In the genomic region with DNA sequence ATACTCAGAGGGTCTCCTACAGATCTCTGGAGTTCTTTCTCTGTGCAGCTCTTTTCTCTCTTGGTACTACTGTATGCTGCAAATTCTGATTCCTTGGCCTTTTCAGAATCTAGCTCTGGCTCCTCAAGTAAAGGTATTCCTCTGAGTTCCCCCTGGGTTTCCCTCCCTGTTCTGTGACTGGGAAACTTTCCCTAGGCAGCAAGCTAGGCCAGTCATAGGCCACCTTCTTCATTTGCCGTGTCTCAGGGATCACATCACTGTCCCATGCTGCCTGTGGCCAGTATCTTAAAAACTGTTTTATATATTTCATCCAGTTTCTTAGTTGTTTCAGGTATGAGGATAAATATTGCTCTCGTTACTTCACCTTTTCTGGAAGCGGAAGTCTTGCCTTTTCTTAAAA, we compare ENCODE assay signal across 20 cellular contexts.
"Had no signal": no experiment of that assay in that cellular context is flagged by ENCODE, and none has a peak within 500 bp of the region (broad histone marks: within the 10 kb centered on the region; RNA-seq: fewer than 3 reads in every experiment).

No MANE protein-coding gene starts in this region.

- H3K27ac ChIP-seq: body of pancreas, cardiac muscle cell, heart right ventricle, lower lobe of right lung, psoas muscle, right atrium auricular region, thoracic aorta had no signal

- H3K9me3 Mint-ChIP-seq: natural killer cell, type B pancreatic cell had no signal

- H3K9me3 ChIP-seq: body of pancreas, heart right ventricle, lower lobe of right lung, psoas muscle, right atrium auricular region, SK-N-SH, thoracic aorta had no signal

- H3K27me3 ChIP-seq: body of pancreas, cardiac muscle cell, heart right ventricle, right atrium auricular region had no signal

- H3K36me3 ChIP-seq: cardiac muscle cell, heart right ventricle, lower lobe of right lung, right atrium auricular region, thoracic aorta had no signal

- H3K4me3 ChIP-seq: body of pancreas, cardiac muscle cell, heart right ventricle, lower lobe of right lung, psoas muscle, right atrium auricular region, thoracic aorta had no signal

- H3K36me3 Mint-ChIP-seq: natural killer cell, type B pancreatic cell had no signal

- H3K27ac Mint-ChIP-seq: type B pancreatic cell had no signal

- H3K4me3 Mint-ChIP-seq: natural killer cell, type B pancreatic cell had no signal

- DNase-seq: activated CD4-positive, alpha-beta T cell treated with anti-CD3 and anti-CD28 coated beads, Interleukin-2, amount 50 U/mL, for 1 hour; activated CD4-positive, CD25-positive, alpha-beta regulatory T cell treated with anti-CD3 and anti-CD28 coated beads, Interleukin-2, amount 50 U/mL, for 72 hours; activated CD8-positive, alpha-beta memory T cell treated with anti-CD3 and anti-CD28 coated beads for 24 hours; activated CD8-positive, alpha-beta memory T cell treated with anti-CD3 and anti-CD28 coated beads, Interleukin-2, amount 50 U/mL, for 4 hours; activated gamma-delta T cell; anterior cingulate cortex; body of pancreas; heart right ventricle; islet precursor cell; left colon; lower lobe of right lung; natural killer cell; psoas muscle; SIG-M5; SK-N-SH; stimulated activated CD4-positive, alpha-beta T cell treated with anti-CD3 and anti-CD28 coated beads, Interleukin-4, amount 100 ng/mL, for 24 hours had no signal

- H3K27me3 Mint-ChIP-seq: type B pancreatic cell had no signal

- ATAC-seq: body of pancreas, heart right ventricle, left colon, lower lobe of right lung, natural killer cell had no signal
